In the genomic region with DNA sequence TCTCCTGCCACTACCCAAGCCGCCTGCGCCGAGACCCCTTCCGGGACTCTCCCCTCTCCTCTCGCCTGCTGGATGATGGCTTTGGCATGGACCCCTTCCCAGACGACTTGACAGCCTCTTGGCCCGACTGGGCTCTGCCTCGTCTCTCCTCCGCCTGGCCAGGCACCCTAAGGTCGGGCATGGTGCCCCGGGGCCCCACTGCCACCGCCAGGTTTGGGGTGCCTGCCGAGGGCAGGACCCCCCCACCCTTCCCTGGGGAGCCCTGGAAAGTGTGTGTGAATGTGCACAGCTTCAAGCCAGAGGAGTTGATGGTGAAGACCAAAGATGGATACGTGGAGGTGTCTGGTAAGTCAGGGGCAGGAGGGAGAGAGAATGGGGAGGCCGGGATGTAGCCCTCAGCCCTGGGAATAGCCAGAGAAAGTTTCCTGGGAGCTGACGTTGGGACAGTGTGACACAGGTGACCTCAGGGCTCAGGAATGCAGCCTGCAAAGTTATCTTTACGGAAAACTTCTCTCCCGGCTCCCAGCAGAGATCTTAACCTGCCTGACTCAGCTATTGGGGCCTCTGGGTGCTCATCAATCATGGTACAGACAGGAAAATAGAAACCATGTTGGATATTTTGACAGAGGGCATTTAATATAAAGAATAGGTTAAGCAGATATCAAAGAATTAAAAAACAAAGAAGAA, we compare ENCODE assay signal across 8 cellular contexts. TPM values are rescaled to one million over a fixed set of nuclear protein-coding genes. Genes with fewer than 3 reads are reported as not detected.
DNase-seq lines count a peak whose midpoint lies in the region; ATAC-seq and TF ChIP-seq lines count a peak whose summit lies in the region.

No MANE protein-coding gene starts in this region.

- H3K27me3 ChIP-seq in liver (ENCODE audit: control insufficient read depth in 4 of 4, insufficient read depth in 4 of 4, low read length in 3 of 4) = peaks cover 0 to 3% (median 0%) of the 10 kb centered on the region in 4 donors
- no peaks in the 10 kb centered on the region for H3K27me3 ChIP-seq in upper lobe of left lung

- intact Hi-C loops in OCI-LY7 (cut with micrococcal nuclease; ENCODE audit: unreplicated experiment) = no loop called here

- TF ChIP-seq EP300 in Ishikawa (IDR thresholded peaks at IDR 0.05; ENCODE audit: borderline replicate concordance) (no peak), upper lobe of left lung (IDR thresholded peaks at IDR 0.05) (no peak)

- POLR2A ChIA-PET in OCI-LY7 (lab: Charles Lee) = interaction anchor here (0.6 kb wide), 1 partner anchor 84 kb away, joined by 3 read pairs; no protein-coding TSS in a partner anchor

- BruUV-seq in OCI-LY7 (replicated peaks; lab: Mats Ljungman, UMichigan) = no TSS peak

- H3K9ac ChIP-seq in liver (ENCODE audit: low read depth in 1 of 2, low read length in 2 of 2) = peak overlapping the region in 1 of 2 donors; percentile 7

- CTCF ChIA-PET in OCI-LY7 (lab: Charles Lee; ENCODE audit: unreplicated experiment) = no interaction called here

- 42% methylated on average over 18 of the region's 18 CpGs for WGBS in liver
- 30 to 40% methylated on average over 16 to 17 of the region's 18 CpGs for WGBS in upper lobe of left lung, 2 donors

- no peaks in the 10 kb centered on the region for H3K79me2 ChIP-seq in OCI-LY7 (ENCODE audit: insufficient read depth, low read depth, low read length)

- peak in 2 of 4 donors; percentile 44 to 56 for TF ChIP-seq POLR2A in upper lobe of left lung (IDR thresholded peaks at IDR 0.05)

- no peaks in the 10 kb centered on the region for H3K9me2 ChIP-seq in OCI-LY7 (ENCODE audit: insufficient read depth, low read length)

- no peak overlapping the region for H2AFZ ChIP-seq in OCI-LY7 (ENCODE audit: low read length)

- no peak for TF ChIP-seq CTCF in liver (IDR thresholded peaks at IDR 0.05; ENCODE audit: low read depth, low read length, missing input control)
- no peak for TF ChIP-seq CTCF in upper lobe of left lung (IDR thresholded peaks at IDR 0.05)
- no peak for TF ChIP-seq CTCF in OCI-LY7 (conservative IDR thresholded peaks at IDR 0.05; ENCODE audit: low read length)
- no peak for TF ChIP-seq CTCF in GM13976 (IDR thresholded peaks at IDR 0.05; ENCODE audit: borderline replicate concordance, control extremely low read depth, extremely low read depth, insufficient read depth, missing control alignments)

- in situ Hi-C loops in GM13976 (cut with MboI; ENCODE audit: low sequenced_read_pairs, unreplicated experiment) = no loop called here

- peak; percentile 17 to 70 for ATAC-seq in upper lobe of left lung (ENCODE audit: low FRiP score in 2 of 2)

- TF ChIP-seq RAD21 in Ishikawa (IDR thresholded peaks at IDR 0.05; ENCODE audit: low read depth) (no peak), liver (IDR thresholded peaks at IDR 0.05) (no peak)

- no peaks in the 10 kb centered on the region for H4K20me1 ChIP-seq in OCI-LY7 (ENCODE audit: insufficient read depth, low read length)

- H3K9me3 ChIP-seq in liver (ENCODE audit: control insufficient read depth in 4 of 4, low read length in 3 of 4) = no peaks in the 10 kb centered on the region
- no peaks in the 10 kb centered on the region for H3K9me3 ChIP-seq in upper lobe of left lung
- H3K9me3 ChIP-seq in OCI-LY7 (ENCODE audit: low read length) = no peaks in the 10 kb centered on the region

- peak overlapping the region; percentile 93 for H3K27ac ChIP-seq in cingulate gyrus (ENCODE audit: low read depth, low read length)
- peak overlapping the region; percentile 32 to 51 for H3K27ac ChIP-seq in liver (ENCODE audit: low read depth in 1 of 2, low read length in 2 of 2)
- peak overlapping the region; percentile 91 to 96 (median 94) for H3K27ac ChIP-seq in upper lobe of left lung
- H3K27ac ChIP-seq in OCI-LY7 (ENCODE audit: low read depth, low read length, poor library complexity, severe bottlenecking) = no peak overlapping the region

- H3K4me2 ChIP-seq in OCI-LY7 (ENCODE audit: low read length) = no peak overlapping the region

- H3K4me1 ChIP-seq in liver (ENCODE audit: control insufficient read depth in 4 of 4, insufficient read depth in 4 of 4, low read length in 3 of 4) (no peaks in the 10 kb centered on the region), upper lobe of left lung (peaks cover 26 to 41% (median 30%) of the 10 kb centered on the region in 4 donors), OCI-LY7 (ENCODE audit: insufficient read depth, low read length, poor library complexity, severe bottlenecking) (no peaks in the 10 kb centered on the region)

- DNase-seq in upper lobe of left lung (peak; percentile 78 to 81), OCI-LY7 (ENCODE audit: low spot score) (no peak), GM13976 (ENCODE audit: low spot score) (no peak)
- no peak for DNase-seq in stimulated activated CD4-positive, alpha-beta T cell treated with anti-CD3 and anti-CD28 coated beads, Interleukin-2, amount 100 ng/mL, for 48 hours
- no peak for DNase-seq in stimulated activated CD4-positive, alpha-beta T cell treated with anti-CD3 and anti-CD28 coated beads, Interleukin-4, amount 100 ng/mL, for 4 hours

- H3K36me3 ChIP-seq in liver (ENCODE audit: control insufficient read depth in 4 of 4, insufficient read depth in 3 of 4, low read depth in 1 of 4, low read length in 3 of 4) (no peaks in the 10 kb centered on the region), upper lobe of left lung (no peaks in the 10 kb centered on the region), OCI-LY7 (ENCODE audit: insufficient read depth, low read length) (no peaks in the 10 kb centered on the region)

- H3K4me3 ChIP-seq in liver (ENCODE audit: low read depth in 1 of 3, low read length in 3 of 3) (peak overlapping the region in 1 of 3 donors; percentile 10), upper lobe of left lung (peak overlapping the region; percentile 55 to 67 (median 66)), OCI-LY7 (ENCODE audit: low read depth, low read length, poor library complexity, severe bottlenecking) (no peak overlapping the region)

TF ChIP-seq in Ishikawa, 13 proteins besides CTCF, POLR2A, EP300 and RAD21:
- TF ChIP-seq FOXM1 (IDR thresholded peaks at IDR 0.05; ENCODE audit: borderline replicate concordance, low read depth) (no peak), ZBTB7A (IDR thresholded peaks at IDR 0.05; ENCODE audit: low read depth) (0 out of 2 replicates have a peak, but pooled peaks have one; percentile 32)
TF ChIP-seq in Ishikawa: peak in this region for 1.

TF ChIP-seq in liver, 16 proteins besides CTCF, POLR2A, EP300 and RAD21:
- TF ChIP-seq HNF4G (IDR thresholded peaks at IDR 0.05) (no peak), FOXA2 (IDR thresholded peaks at IDR 0.05) (no peak), JUND (IDR thresholded peaks at IDR 0.05) (no peak), EGR1 (IDR thresholded peaks at IDR 0.05; ENCODE audit: low read depth in 2 of 2) (no peak), GABPA (IDR thresholded peaks at IDR 0.05 in 1 of 2, conservative IDR thresholded peaks at IDR 0.05 in 1 of 2) (no peak), FOXA1 (IDR thresholded peaks at IDR 0.05) (no peak), TAF1 (conservative IDR thresholded peaks at IDR 0.05) (no peak), RXRA (IDR thresholded peaks at IDR 0.05) (no peak), YY1 (IDR thresholded peaks at IDR 0.05) (no peak), NR2F2 (IDR thresholded peaks at IDR 0.05) (no peak), HNF4A (conservative IDR thresholded peaks at IDR 0.05) (no peak)
- TF ChIP-seq, protein P1, sequence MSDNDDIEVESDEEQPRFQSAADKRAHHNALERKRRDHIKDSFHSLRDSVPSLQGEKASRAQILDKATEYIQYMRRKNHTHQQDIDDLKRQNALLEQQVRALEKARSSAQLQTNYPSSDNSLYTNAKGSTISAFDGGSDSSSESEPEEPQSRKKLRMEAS (IDR thresholded peaks at IDR 0.05) = no peak
- TF ChIP-seq, protein P2, sequence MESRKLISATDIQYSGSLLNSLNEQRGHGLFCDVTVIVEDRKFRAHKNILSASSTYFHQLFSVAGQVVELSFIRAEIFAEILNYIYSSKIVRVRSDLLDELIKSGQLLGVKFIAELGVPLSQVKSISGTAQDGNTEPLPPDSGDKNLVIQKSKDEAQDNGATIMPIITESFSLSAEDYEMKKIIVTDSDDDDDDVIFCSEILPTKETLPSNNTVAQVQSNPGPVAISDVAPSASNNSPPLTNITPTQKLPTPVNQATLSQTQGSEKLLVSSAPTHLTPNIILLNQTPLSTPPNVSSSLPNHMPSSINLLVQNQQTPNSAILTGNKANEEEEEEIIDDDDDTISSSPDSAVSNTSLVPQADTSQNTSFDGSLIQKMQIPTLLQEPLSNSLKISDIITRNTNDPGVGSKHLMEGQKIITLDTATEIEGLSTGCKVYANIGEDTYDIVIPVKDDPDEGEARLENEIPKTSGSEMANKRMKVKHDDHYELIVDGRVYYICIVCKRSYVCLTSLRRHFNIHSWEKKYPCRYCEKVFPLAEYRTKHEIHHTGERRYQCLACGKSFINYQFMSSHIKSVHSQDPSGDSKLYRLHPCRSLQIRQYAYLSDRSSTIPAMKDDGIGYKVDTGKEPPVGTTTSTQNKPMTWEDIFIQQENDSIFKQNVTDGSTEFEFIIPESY (IDR thresholded peaks at IDR 0.05) = no peak

RNA-seq across cellular contexts. Expression of a gene that starts 0.7 kb away (rescaled TPM):
- total RNA-seq in liver = 1 to 10 TPM in 1 of 2 donors, under 1 TPM in 1; 0.56 to 1.5 TPM
- 1 to 10 TPM in 1 of 2 donors, under 1 TPM in 1; 0.74 to 1.8 TPM for polyA plus RNA-seq in liver
- total RNA-seq in upper lobe of left lung = 10 to 100 TPM; 15.7 to 59.9 (median 39.8) TPM
- not detected in 2 replicates for total RNA-seq in OCI-LY7 (2014; rRNA removed; shearing (Covaris generic))
- not detected in 2 replicates for total RNA-seq in OCI-LY7 (2022)

Comparison
In these comparisons a context has a peak if more than half of its experiments do, and no peak if none do; other contexts are left out.
1. DNase-seq: peak in upper lobe of left lung (2 of 2); none in stimulated activated CD4-positive, alpha-beta T cell treated with anti-CD3 and anti-CD28 coated beads, Interleukin-2, amount 100 ng/mL, for 48 hours (0 of 2), OCI-LY7 (single experiment), stimulated activated CD4-positive, alpha-beta T cell treated with anti-CD3 and anti-CD28 coated beads, Interleukin-4, amount 100 ng/mL, for 4 hours (0 of 2) and GM13976 (single experiment).
2. RNA of a gene that starts 0.7 kb away (total RNA-seq): 15.7 to 59.9 TPM in upper lobe of left lung; 0.56 to 1.5 TPM in liver and not detected in OCI-LY7; every median in the first group is over 4 times any median in the second.